In genomic region chr4:158861281-158861680, GRCh38 we compare ENCODE assay signal across 19 cellular contexts.
DNase-seq lines count a peak whose midpoint lies in the region; ATAC-seq, FAIRE-seq and TF ChIP-seq lines count a peak whose summit lies in the region.
"Had no signal": no experiment of that assay in that cellular context is flagged by ENCODE, and none has a peak within 500 bp of the region (broad histone marks: within the 10 kb centered on the region; RNA-seq: fewer than 3 reads in every experiment).

No MANE protein-coding gene starts in this region.

- FAIRE-seq in frontal cortex (lab: Jason Lieb, UNC), result no peak
- FAIRE-seq: G401.6 had no signal

- DNase-seq in mesenteric fat pad (ENCODE audit: low spot score), result no peak
- no peak for DNase-seq in ascending aorta (ENCODE audit: low spot score in 2 of 2)
- DNase-seq in frontal cortex (ENCODE audit: low spot score in 2 of 2), result no peak
- DNase-seq in posterior vena cava (ENCODE audit: low spot score), result no peak
- DNase-seq: activated naive CD8-positive, alpha-beta T cell treated with anti-CD3 and anti-CD28 coated beads, Interleukin-2, amount 10 ng/mL, durations not matched to agents 7 days and 5 days; central memory CD4-positive, alpha-beta T cell; foreskin melanocyte; HFFc6; NCI-H1092 treated with DMSO at 0.1 percent for 48 hours; OCI-M1; ovary; stimulated activated CD4-positive, alpha-beta T cell treated with anti-CD3 and anti-CD28 coated beads, Interleukin-12 subunit alpha, Interleukin-12 subunit beta, amount 100 ng/mL, for 4 hours; testis had no signal

- H3K4me1 ChIP-seq in ascending aorta, result no peaks in the 10 kb centered on the region
- H3K4me1 ChIP-seq: testis had no signal

- H3K36me3 ChIP-seq in ascending aorta, result peaks cover 45 to 47% of the 10 kb centered on the region in 2 donors
- H3K36me3 ChIP-seq: ovary had no signal

- H3K27ac ChIP-seq in C4-2B (peak overlapping the region; percentile 38; the same call in 1 of the 2 replicates), ascending aorta (no peak overlapping the region)
- H3K27ac ChIP-seq: ovary, testis had no signal

- no peak overlapping the region for H3K4me3 ChIP-seq in ascending aorta
- H3K4me3 ChIP-seq: ovary, testis had no signal

- no peaks in the 10 kb centered on the region for H3K27me3 ChIP-seq in ascending aorta
- H3K27me3 ChIP-seq: ovary, testis had no signal

- ATAC-seq in GM19395 (IDR thresholded peaks at IDR 0.05; ENCODE audit: unreplicated experiment) (peak; percentile 54), HG02763 (IDR thresholded peaks at IDR 0.05; ENCODE audit: unreplicated experiment) (peak; percentile 49), HG03439 (IDR thresholded peaks at IDR 0.05; ENCODE audit: unreplicated experiment) (peak; percentile 55)
- ATAC-seq: SK-N-SH treated with all-trans-retinoic acid at 6 μM for 48 hours had no signal

- TF ChIP-seq CTCF in C4-2B (conservative IDR thresholded peaks at IDR 0.05) (no peak), ascending aorta (IDR thresholded peaks at IDR 0.05) (no peak)

- no peaks in the 10 kb centered on the region for H3K9me3 ChIP-seq in ascending aorta
- H3K9me3 ChIP-seq: ovary, testis had no signal

- intact Hi-C loops in ascending aorta (cut with DNase I) (no loop called here), posterior vena cava (cut with DNase I) (no loop called here)
